In the genomic region with DNA sequence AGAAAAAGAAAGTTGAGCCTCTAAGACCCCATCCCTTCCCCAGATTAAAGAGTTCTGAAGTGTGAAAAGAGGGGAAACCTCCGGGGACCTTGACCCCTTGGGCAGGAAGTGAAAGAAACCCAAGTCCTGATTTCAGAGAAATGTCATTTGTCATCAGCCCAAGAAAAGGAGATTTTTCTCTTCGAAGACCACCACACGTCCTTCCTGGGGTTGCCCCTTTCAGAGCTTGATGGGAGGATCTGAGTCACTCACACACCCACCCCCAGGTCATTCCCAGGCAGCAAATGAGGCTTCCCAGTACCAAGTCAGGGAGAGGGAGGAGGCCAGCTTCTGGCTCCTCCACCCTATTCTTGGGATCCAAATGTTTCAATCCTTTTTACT, we compare ENCODE assay signal across 16 cellular contexts. TPM values are rescaled to one million over a fixed set of nuclear protein-coding genes. Genes with fewer than 3 reads are reported as not detected.
DNase-seq lines count a peak whose midpoint lies in the region; ATAC-seq, FAIRE-seq and TF ChIP-seq lines count a peak whose summit lies in the region.
"Had no signal": no experiment of that assay in that cellular context is flagged by ENCODE, and none has a peak within 500 bp of the region (broad histone marks: within the 10 kb centered on the region; RNA-seq: fewer than 3 reads in every experiment).

No MANE protein-coding gene starts in this region.

- H4K20me1 ChIP-seq in PC-9 (ENCODE audit: insufficient read depth): no peaks in the 10 kb centered on the region

- no peaks in the 10 kb centered on the region for H3K36me3 Mint-ChIP-seq in naive B cell
- H3K36me3 Mint-ChIP-seq: immature natural killer cell had no signal

- 67% methylated on average over 3 of the region's 3 CpGs for WGBS in A549 (ENCODE audit: missing lambda C conversion rate)
- WGBS in tibial nerve, 2 donors: 49 to 61% methylated on average over 3 of the region's 3 CpGs

- FAIRE-seq in A549 (lab: Jason Lieb, UNC): peak; percentile 67
- FAIRE-seq: small intestine had no signal

- no peak for TF ChIP-seq POLR2A in A549 (IDR thresholded peaks at IDR 0.05; ENCODE audit: low read length)
- TF ChIP-seq POLR2A in tibial nerve (IDR thresholded peaks at IDR 0.05): no peak

- H3K9me3 Mint-ChIP-seq in naive B cell: no peaks in the 10 kb centered on the region
- H3K9me3 Mint-ChIP-seq: immature natural killer cell had no signal

- CTCF ChIA-PET in A549 (lab: Yijun Ruan, JAX) (interaction anchor here (0.6 to 6.6 kb wide), 9 partner anchors 12 to 705 kb away, joined by 3 to 161 read pairs (median 7); a partner anchor contains a TSS), PC-9 (lab: Charles Lee) (no interaction called here)

- no peaks in the 10 kb centered on the region for H3K27me3 ChIP-seq in PC-9 (ENCODE audit: insufficient read depth, low read depth)
- H3K27me3 ChIP-seq in tibial nerve: no peaks in the 10 kb centered on the region
- H3K27me3 ChIP-seq: foreskin keratinocyte had no signal

- POLR2A ChIA-PET in A549 (lab: Yijun Ruan, JAX): interaction anchor here (1.2 to 3.0 kb wide), 2 partner anchors 10 to 15 kb away, joined by 5 to 14 read pairs; no protein-coding TSS in a partner anchor
- POLR2A ChIA-PET in PC-9 (lab: Charles Lee; ENCODE audit: unreplicated experiment): no interaction called here

- H3K27ac ChIP-seq in A549 (no peak overlapping the region), PC-9 (no peak overlapping the region), tibial nerve (no peak overlapping the region)
- H3K27ac ChIP-seq: foreskin keratinocyte had no signal

- H3F3A ChIP-seq in PC-9 (ENCODE audit: insufficient read depth, low read depth): peaks cover 6% of the 10 kb centered on the region; the same call in 1 of the 2 replicates

- no peak for DNase-seq in A549 (ENCODE audit: low read depth in 1 of 2, low spot score in 1 of 2)
- DNase-seq in activated CD8-positive, alpha-beta memory T cell treated with anti-CD3 and anti-CD28 coated beads, Interleukin-2, amount 50 U/mL, for 4 hours: peak; percentile 44
- DNase-seq in naive B cell: no peak
- no peak for DNase-seq in PC-9
- no peak for DNase-seq in tibial nerve (ENCODE audit: low spot score in 2 of 2)
- DNase-seq in GM10266 (ENCODE audit: extremely low spot score): no peak
- no peak for DNase-seq in NCI-H82 treated with DMSO at 0.1 percent for 48 hours (lab: John Stamatoyannopoulos, UW; ENCODE audit: unreplicated experiment)
- DNase-seq: C1 segment of cervical spinal cord, EL, foreskin keratinocyte, mammary epithelial cell, NCI-H446, small intestine had no signal

- TF ChIP-seq RAD21 in A549 (conservative IDR thresholded peaks at IDR 0.05 in 1 of 2, IDR thresholded peaks at IDR 0.05 in 1 of 2): no peak

- H3K4me3 ChIP-seq in A549 (no peak overlapping the region), GM08714 (ENCODE audit: low read length) (peak overlapping the region; percentile 12; the same call in 1 of the 2 replicates), PC-9 (no peak overlapping the region), tibial nerve (no peak overlapping the region)

- peaks cover 12% of the 10 kb centered on the region for H3K4me1 ChIP-seq in A549
- H3K4me1 ChIP-seq in PC-9 (replicated peaks; ENCODE audit: insufficient read depth): peaks cover 20% of the 10 kb centered on the region
- peaks cover 0 to 15% (median 12%) of the 10 kb centered on the region in 4 donors for H3K4me1 ChIP-seq in tibial nerve
- H3K4me1 ChIP-seq: foreskin keratinocyte had no signal

- no peaks in the 10 kb centered on the region for H3K36me3 ChIP-seq in PC-9 (ENCODE audit: low read depth)
- H3K36me3 ChIP-seq in tibial nerve: no peaks in the 10 kb centered on the region

- H3K4me1 Mint-ChIP-seq in naive B cell: peaks cover 37 to 53% (median 41%) of the 10 kb centered on the region in 3 donors

- H3K27ac Mint-ChIP-seq in naive B cell: peak overlapping the region; percentile 7 to 95 (median 82)

- ATAC-seq in A549: no peak
- no peak for ATAC-seq in naive B cell (ENCODE audit: low read depth in 2 of 2)
- ATAC-seq: foreskin keratinocyte had no signal

- H3K9me2 ChIP-seq in PC-9 (ENCODE audit: insufficient read depth): no peaks in the 10 kb centered on the region

- H3K4me2 ChIP-seq in A549 (no peak overlapping the region), PC-9 (no peak overlapping the region)

- intact Hi-C loops in PC-9 (cut with micrococcal nuclease; ENCODE audit: unreplicated experiment): no loop called here

- H3K79me2 ChIP-seq in PC-9 (ENCODE audit: low read depth): peaks cover 12% of the 10 kb centered on the region; the same call in 1 of the 2 replicates

- TF ChIP-seq CTCF in A549 (IDR thresholded peaks at IDR 0.05) (no peak), PC-9 (conservative IDR thresholded peaks at IDR 0.05) (no peak), tibial nerve (IDR thresholded peaks at IDR 0.05) (no peak), GM10266 (IDR thresholded peaks at IDR 0.05; ENCODE audit: control insufficient read depth, insufficient read depth, low read depth, missing control alignments) (no peak)

- no peaks in the 10 kb centered on the region for H3K9me3 ChIP-seq in A549
- no peaks in the 10 kb centered on the region for H3K9me3 ChIP-seq in PC-9 (ENCODE audit: insufficient read depth, low read depth)
- no peaks in the 10 kb centered on the region for H3K9me3 ChIP-seq in tibial nerve

- BruUV-seq in PC-9 (replicated peaks; lab: Mats Ljungman, UMichigan): no TSS peak

- no peak overlapping the region for H2AFZ ChIP-seq in PC-9

- H3K27me3 Mint-ChIP-seq in naive B cell: no peaks in the 10 kb centered on the region

- peak overlapping the region in 7 of 8 donors; percentile 12 to 88 (median 56) for H3K4me3 Mint-ChIP-seq in naive B cell

- TF ChIP-seq EP300 in A549 (IDR thresholded peaks at IDR 0.05) (no peak), tibial nerve (IDR thresholded peaks at IDR 0.05) (no peak)

TF ChIP-seq in A549, 52 proteins besides CTCF, POLR2A, EP300 and RAD21:
- no peak for TF ChIP-seq SREBF2 (IDR thresholded peaks at IDR 0.05)

RNA-seq across cellular contexts. Expression of a gene that starts 5.3 kb away (rescaled TPM):
- polyA plus RNA-seq in A549 (2011; rRNA removed): 17.8 and 25.1 TPM in 2 replicates
- polyA plus RNA-seq in A549 (2012; cell fraction: cytosol; rRNA removed): 62.0 and 72.8 TPM in 2 replicates
- polyA plus RNA-seq in A549 (2012; cell fraction: nucleus; rRNA removed): 351 and 378 TPM in 2 replicates
- polyA plus RNA-seq in A549 (2017; fragmentation: RNase III; extraction: RNeasy Plus Mini Kit Qiagen cat#74134 plus additional on column Dnase treatment): 39.4 to 40.8 TPM (median 39.9 TPM) in 3 replicates
- 30.8 and 32.3 TPM in 2 replicates for polyA minus RNA-seq in A549 (2011; rRNA and poly(A)+ RNA removed)
- polyA plus RNA-seq in naive B cell (ENCODE audit: low read depth in 6 of 6): 1 to 10 TPM in 2 of 6 donors, under 1 TPM in 4; 0.35 to 2.2 (median 0.76) TPM
- 32.2 and 44.2 TPM in 2 replicates for total RNA-seq in PC-9 (2021)
- total RNA-seq in tibial nerve: 10 to 100 TPM; 12.9 to 38.7 (median 25.5) TPM

RNA-seq across cellular contexts. Expression of a gene that starts 8.2 kb away (rescaled TPM):
- polyA plus RNA-seq in A549 (2011; rRNA removed) (not detected in 2 replicates), A549 (2017; fragmentation: RNase III; extraction: RNeasy Plus Mini Kit Qiagen cat#74134 plus additional on column Dnase treatment) (not detected in 3 replicates), naive B cell (ENCODE audit: low read depth in 6 of 6) (1 to 10 TPM in 1 of 6 donors, under 1 TPM in 4, not detected in 1; 0.21 to 1.3 (median 0.70) TPM)
- polyA plus RNA-seq in A549 (2012; cell fraction: cytosol; rRNA removed): not detected in 2 replicates
- not detected in 2 replicates for polyA plus RNA-seq in A549 (2012; cell fraction: nucleus; rRNA removed)
- polyA minus RNA-seq in A549 (2011; rRNA and poly(A)+ RNA removed): not detected in 2 replicates
- total RNA-seq in PC-9 (2021) (not detected in 2 replicates), tibial nerve (not detected)
- total RNA-seq: foreskin keratinocyte, mammary epithelial cell, osteocyte had no signal
- polyA plus RNA-seq: foreskin keratinocyte, immature natural killer cell, mammary epithelial cell had no signal

RNA-seq across cellular contexts. Expression of a gene that starts 29.7 kb away (rescaled TPM):
- polyA plus RNA-seq in A549 (2011; rRNA removed) (5.7 and 6.4 TPM in 2 replicates), A549 (2017; fragmentation: RNase III; extraction: RNeasy Plus Mini Kit Qiagen cat#74134 plus additional on column Dnase treatment) (13.4 to 15.9 TPM (median 14.4 TPM) in 3 replicates), naive B cell (ENCODE audit: low read depth in 6 of 6) (100 to 1,000 TPM; 114 to 195 (median 134) TPM)
- polyA plus RNA-seq in A549 (2012; cell fraction: cytosol; rRNA removed): 15.7 and 23.3 TPM in 2 replicates
- 21.1 and 28.1 TPM in 2 replicates for polyA plus RNA-seq in A549 (2012; cell fraction: nucleus; rRNA removed)
- 3.1 and 5.9 TPM in 2 replicates for polyA minus RNA-seq in A549 (2011; rRNA and poly(A)+ RNA removed)
- total RNA-seq in PC-9 (2021) (8.6 and 9.7 TPM in 2 replicates), tibial nerve (10 to 100 TPM in 2 of 4 donors, 1 to 10 TPM in 2; 4.8 to 25.5 (median 10.7) TPM)

RNA-seq across cellular contexts. Expression of a gene that starts 32.7 kb away (rescaled TPM):
- polyA plus RNA-seq in A549 (2011; rRNA removed) (29.6 and 41.1 TPM in 2 replicates), A549 (2017; fragmentation: RNase III; extraction: RNeasy Plus Mini Kit Qiagen cat#74134 plus additional on column Dnase treatment) (39.0 to 45.6 TPM (median 42.8 TPM) in 3 replicates), naive B cell (ENCODE audit: low read depth in 6 of 6) (10 to 100 TPM; 26.1 to 41.0 (median 32.5) TPM)
- polyA plus RNA-seq in A549 (2012; cell fraction: cytosol; rRNA removed): 45.9 and 47.2 TPM in 2 replicates
- 111 and 144 TPM in 2 replicates for polyA plus RNA-seq in A549 (2012; cell fraction: nucleus; rRNA removed)
- 27.7 and 30.5 TPM in 2 replicates for polyA minus RNA-seq in A549 (2011; rRNA and poly(A)+ RNA removed)
- total RNA-seq in PC-9 (2021) (13.9 and 14.3 TPM in 2 replicates), tibial nerve (10 to 100 TPM; 17.8 to 51.1 (median 43.2) TPM)

RNA-seq across cellular contexts. Expression of a gene that starts 32.9 kb away (rescaled TPM):
- polyA plus RNA-seq in A549 (2011; rRNA removed) (111 and 133 TPM in 2 replicates), A549 (2017; fragmentation: RNase III; extraction: RNeasy Plus Mini Kit Qiagen cat#74134 plus additional on column Dnase treatment) (191 to 203 TPM (median 197 TPM) in 3 replicates), naive B cell (ENCODE audit: low read depth in 6 of 6) (100 to 1,000 TPM in 2 of 6 donors, 10 to 100 TPM in 4; 82.4 to 105 (median 94.3) TPM)
- polyA plus RNA-seq in A549 (2012; cell fraction: cytosol; rRNA removed): 171 and 192 TPM in 2 replicates
- polyA plus RNA-seq in A549 (2012; cell fraction: nucleus; rRNA removed): 102 and 137 TPM in 2 replicates
- polyA minus RNA-seq in A549 (2011; rRNA and poly(A)+ RNA removed): 71.3 and 103 TPM in 2 replicates
- total RNA-seq in PC-9 (2021) (106 and 130 TPM in 2 replicates), tibial nerve (10 to 100 TPM; 33.1 to 46.7 (median 40.3) TPM)
